ENCODE assay signal across 8 cellular contexts in the genomic region with DNA sequence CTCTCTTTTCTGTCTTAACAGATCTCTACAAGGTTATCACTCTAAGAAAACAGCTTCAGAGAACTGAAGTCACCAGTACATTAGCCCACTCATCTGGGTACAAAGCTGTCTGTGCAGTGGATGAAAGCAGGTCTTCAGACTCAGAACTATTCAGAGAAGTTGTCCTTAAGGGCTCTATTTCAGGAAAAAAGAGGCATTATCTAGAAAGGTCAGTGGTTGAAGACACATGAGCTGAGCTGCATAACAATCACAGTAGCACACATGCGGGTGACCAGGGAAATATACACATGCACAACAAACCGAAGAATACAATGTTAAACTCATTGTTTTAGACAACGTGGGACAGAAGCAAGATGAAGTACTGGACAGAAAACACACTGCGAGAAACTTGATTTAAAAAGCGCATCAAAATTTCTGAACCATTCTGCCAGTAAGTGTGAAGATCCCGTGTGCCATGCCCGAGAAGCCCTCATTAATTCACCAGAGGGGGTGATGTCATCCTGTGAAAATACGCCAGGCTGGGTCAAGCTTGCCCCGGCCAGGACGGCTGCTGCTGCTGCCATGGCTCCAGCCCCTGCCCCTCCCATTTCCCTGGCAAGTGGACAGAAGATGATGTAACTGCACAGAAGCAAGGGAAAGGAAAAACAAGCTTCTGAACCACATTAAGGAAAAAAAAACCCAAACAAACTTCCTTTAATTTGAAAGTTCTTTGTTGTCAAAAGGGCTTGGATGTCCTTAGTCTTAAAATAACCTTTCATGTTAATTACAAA.
DNase-seq lines count a peak whose midpoint lies in the region; TF ChIP-seq lines count a peak whose summit lies in the region.

No MANE protein-coding gene starts in this region.

- no peaks in the 10 kb centered on the region for H3K27me3 ChIP-seq in layer of hippocampus (ENCODE audit: control insufficient read depth, insufficient read depth, low read length)

- H3K27ac ChIP-seq in layer of hippocampus (ENCODE audit: low read depth, low read length): peak overlapping the region; percentile 94

- TF ChIP-seq EP300 in Ishikawa (IDR thresholded peaks at IDR 0.05; ENCODE audit: borderline replicate concordance): no peak

- no peak for TF ChIP-seq RAD21 in Ishikawa (IDR thresholded peaks at IDR 0.05; ENCODE audit: low read depth)

- DNase-seq in AG08395 (ENCODE audit: low spot score) (peak; percentile 95), cerebellar cortex (ENCODE audit: low spot score) (peak; percentile 97), superior temporal gyrus (ENCODE audit: extremely low spot score) (peak; percentile 98), 8988T (no peak), GM19240 (ENCODE audit: insufficient read length, low spot score) (no peak)
- DNase-seq in NK-92 treated with Interleukin-12 subunit alpha and Interleukin-12 subunit beta, amount 100 ng/mL, for 24 hours (lab: John Stamatoyannopoulos, UW): no peak

TF ChIP-seq in Ishikawa, 13 proteins besides CTCF, POLR2A, EP300 and RAD21:
- TF ChIP-seq CEBPB (IDR thresholded peaks at IDR 0.05) (peak; percentile 59; the same call in 1 of the 2 replicates), YY1 (IDR thresholded peaks at IDR 0.05; ENCODE audit: low read depth) (0 out of 2 replicates have a peak, but pooled peaks have one; percentile 33), TAF1 (IDR thresholded peaks at IDR 0.05; ENCODE audit: low read depth) (no peak), NFIC (IDR thresholded peaks at IDR 0.05) (peak; percentile 75), FOXM1 (IDR thresholded peaks at IDR 0.05; ENCODE audit: borderline replicate concordance, low read depth) (no peak)
- TF ChIP-seq, protein P1, sequence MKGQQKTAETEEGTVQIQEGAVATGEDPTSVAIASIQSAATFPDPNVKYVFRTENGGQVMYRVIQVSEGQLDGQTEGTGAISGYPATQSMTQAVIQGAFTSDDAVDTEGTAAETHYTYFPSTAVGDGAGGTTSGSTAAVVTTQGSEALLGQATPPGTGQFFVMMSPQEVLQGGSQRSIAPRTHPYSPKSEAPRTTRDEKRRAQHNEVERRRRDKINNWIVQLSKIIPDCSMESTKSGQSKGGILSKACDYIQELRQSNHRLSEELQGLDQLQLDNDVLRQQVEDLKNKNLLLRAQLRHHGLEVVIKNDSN (IDR thresholded peaks at IDR 0.05): no peak
- TF ChIP-seq, protein P2, sequence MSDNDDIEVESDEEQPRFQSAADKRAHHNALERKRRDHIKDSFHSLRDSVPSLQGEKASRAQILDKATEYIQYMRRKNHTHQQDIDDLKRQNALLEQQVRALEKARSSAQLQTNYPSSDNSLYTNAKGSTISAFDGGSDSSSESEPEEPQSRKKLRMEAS (IDR thresholded peaks at IDR 0.05): peak; percentile 38; the same call in 1 of the 2 replicates

Comparison
In these comparisons a context has a peak if more than half of its experiments do, and no peak if none do; other contexts are left out.
1. DNase-seq: peak in AG08395 (single experiment), cerebellar cortex (single experiment) and superior temporal gyrus (single experiment); none in 8988T (single experiment), GM19240 (single experiment) and NK-92 treated with Interleukin-12 subunit alpha and Interleukin-12 subunit beta, amount 100 ng/mL, for 24 hours (single experiment).